Comparison of ENCODE assay signal across 18 cellular contexts in the genomic region with DNA sequence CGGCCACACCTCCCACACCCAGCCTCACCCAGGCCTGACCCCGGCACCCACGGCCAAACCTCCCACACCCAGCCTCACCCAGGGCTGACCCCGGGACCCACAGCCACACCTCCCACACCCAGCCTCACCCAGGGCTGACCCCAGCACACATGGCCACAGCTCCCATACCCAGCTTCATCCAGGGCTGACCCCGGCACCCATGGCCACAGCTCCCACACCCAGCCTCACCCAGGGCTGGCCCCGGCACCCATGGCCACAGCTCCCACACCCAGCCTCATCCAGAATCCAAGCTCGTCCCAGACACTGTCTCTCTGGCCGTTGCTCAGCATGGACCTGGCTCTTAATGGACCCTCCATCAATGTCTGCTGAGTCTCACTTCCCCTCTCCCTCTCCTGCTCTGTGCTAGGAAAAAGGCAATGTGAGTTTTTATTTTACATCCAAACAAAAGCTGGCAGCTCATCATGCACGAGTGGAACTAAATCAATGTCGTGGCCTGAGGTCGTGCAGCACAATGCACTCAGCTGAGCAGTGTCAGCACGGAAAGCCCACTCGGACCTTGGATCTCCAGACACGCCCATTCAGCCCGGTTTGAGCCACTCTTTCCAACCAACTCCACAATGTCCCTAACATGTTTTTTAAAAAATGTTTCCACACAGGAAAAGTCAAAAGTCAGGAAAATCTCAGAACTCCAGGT. TPM values are rescaled to one million over a fixed set of nuclear protein-coding genes. Genes with fewer than 3 reads are reported as not detected.
DNase-seq lines count a peak whose midpoint lies in the region; ATAC-seq, FAIRE-seq and TF ChIP-seq lines count a peak whose summit lies in the region.
"Had no signal": no experiment of that assay in that cellular context is flagged by ENCODE, and none has a peak within 500 bp of the region (broad histone marks: within the 10 kb centered on the region; RNA-seq: fewer than 3 reads in every experiment).

No MANE protein-coding gene starts in this region.

- H3K36me3 ChIP-seq in trophoblast cell (ENCODE audit: control insufficient read depth in 1 of 2, insufficient read depth in 2 of 2, low read length in 2 of 2) = peaks cover 0 to 2% of the 10 kb centered on the region in 2 experiments
- H3K36me3 ChIP-seq: neutrophil had no signal

- H3K36me3 Mint-ChIP-seq in H9 (ENCODE audit: insufficient read depth in 1 of 3, low read depth in 3 of 3) (peaks cover under 1 to 2% (median 2%) of the 10 kb centered on the region in 3 experiments; a peak in 2 of 7 replicates), WTC11 (no peaks in the 10 kb centered on the region)
- H3K36me3 Mint-ChIP-seq: IgD-negative memory B cell had no signal

- H2BK15ac ChIP-seq in H9 (ENCODE audit: low read depth, low read length) = no peak overlapping the region

- H4K91ac ChIP-seq in H9 (ENCODE audit: insufficient read length, low read depth, low read length) (no peak overlapping the region), trophoblast cell (ENCODE audit: low read depth, low read length) (peak overlapping the region; percentile 36)

- H3K4me1 ChIP-seq in H9 (ENCODE audit: insufficient read depth, low read length) = peaks cover 17% of the 10 kb centered on the region
- peaks cover 29 to 41% of the 10 kb centered on the region in 2 experiments for H3K4me1 ChIP-seq in trophoblast cell (ENCODE audit: control insufficient read depth in 1 of 2, insufficient read depth in 2 of 2, low read length in 2 of 2)

- H2AFZ ChIP-seq in H9 (ENCODE audit: low read length) (no peak overlapping the region), trophoblast cell (ENCODE audit: insufficient read depth, low read length, poor library complexity) (no peak overlapping the region)

- H3K4me3 ChIP-seq in trophoblast cell (ENCODE audit: low read depth, low read length) = no peak overlapping the region
- H3K4me3 ChIP-seq: lung had no signal

- H3K4ac ChIP-seq in H9 (ENCODE audit: low read depth, low read length) = peak overlapping the region; percentile 60; the same call in 1 of the 2 replicates
- H3K4ac ChIP-seq in trophoblast cell (ENCODE audit: low read depth, low read length) = peak overlapping the region; percentile 23

- H3T11ph ChIP-seq in H9 (ENCODE audit: low read length) = no peak overlapping the region

- POLR2A ChIA-PET in WTC11 (lab: Charles Lee) = no interaction called here

- H3K56ac ChIP-seq in H9 (ENCODE audit: insufficient read length, low read depth, low read length) = no peak overlapping the region

- no peak overlapping the region for H4K5ac ChIP-seq in H9 (ENCODE audit: insufficient read length, low read depth, low read length)

- H3K9ac ChIP-seq in H9 (ENCODE audit: extremely low read depth, insufficient read length, low read length) = no peak overlapping the region
- H3K9ac ChIP-seq in trophoblast cell (ENCODE audit: low read length) = no peak overlapping the region

- H3K14ac ChIP-seq in H9 (ENCODE audit: insufficient read depth, low read length) (no peak overlapping the region; the same call in 1 of the 2 replicates), trophoblast cell (ENCODE audit: low read length) (peak overlapping the region; percentile 8)

- no peaks in the 10 kb centered on the region for H4K20me1 ChIP-seq in H9 (ENCODE audit: control insufficient read depth, insufficient read depth, insufficient read length)

- H4K12ac ChIP-seq in trophoblast cell (ENCODE audit: low read depth, low read length) = no peak overlapping the region

- H3K27me3 ChIP-seq in H9 (ENCODE audit: insufficient read depth, low read length) (no peaks in the 10 kb centered on the region), trophoblast cell (ENCODE audit: insufficient read depth, low read length) (no peaks in the 10 kb centered on the region)
- H3K27me3 ChIP-seq: neutrophil had no signal

- no peaks in the 10 kb centered on the region for H3K27me3 Mint-ChIP-seq in H9 (ENCODE audit: low read depth)
- no peaks in the 10 kb centered on the region for H3K27me3 Mint-ChIP-seq in WTC11 (ENCODE audit: low read depth)

- H2BK120ac ChIP-seq in H9 (ENCODE audit: low read depth, low read length, poor library complexity, severe bottlenecking) = no peak overlapping the region
- H2BK120ac ChIP-seq in trophoblast cell (ENCODE audit: insufficient read depth, low read length, poor library complexity) = no peak overlapping the region

- no peaks in the 10 kb centered on the region for H3K9me3 Mint-ChIP-seq in H9
- no peaks in the 10 kb centered on the region for H3K9me3 Mint-ChIP-seq in WTC11
- H3K9me3 Mint-ChIP-seq: IgD-negative memory B cell had no signal

- TF ChIP-seq POLR2A in GM12891 (IDR thresholded peaks at IDR 0.05; ENCODE audit: low read depth, low read length) = no peak

- H3K23me2 ChIP-seq in H9 (ENCODE audit: insufficient read length, low read depth, low read length, poor library complexity, severe bottlenecking) = no peaks in the 10 kb centered on the region

- no peak for DNase-seq in H9
- no peak for DNase-seq in WTC11 (ENCODE audit: low spot score)
- DNase-seq in iris pigment epithelial cell (ENCODE audit: low read depth) = peak; percentile 23
- no peak for DNase-seq in trophoblast cell
- no peak for DNase-seq in medulla oblongata (ENCODE audit: extremely low spot score)
- no peak for DNase-seq in GM12891 (ENCODE audit: insufficient read length, low spot score)
- no peak for DNase-seq in SKM-1 treated with dmso at 0.1 percent for 144 hours (lab: John Stamatoyannopoulos, UW; ENCODE audit: unreplicated experiment)
- DNase-seq: activated CD4-positive, alpha-beta T cell treated with anti-CD3 and anti-CD28 coated beads for 1 hour; Calu3; NCI-H2081; NCI-H510A treated with DMSO at 0.1 percent for 48 hours; Right ventricle myocardium superior had no signal

- H3K23ac ChIP-seq in H9 (ENCODE audit: insufficient read length, low read depth, low read length) (no peak overlapping the region), trophoblast cell (ENCODE audit: low read length) (no peak overlapping the region)

- CTCF ChIA-PET in WTC11 (lab: Charles Lee) = no interaction called here

- H2AK5ac ChIP-seq in H9 (ENCODE audit: insufficient read length, low read length) (peak overlapping the region; percentile 18), trophoblast cell (ENCODE audit: low read length) (peak overlapping the region; percentile 3)

- no peak overlapping the region for H3K27ac ChIP-seq in H9 (ENCODE audit: insufficient read length, low read depth, low read length)
- no peak overlapping the region for H3K27ac ChIP-seq in trophoblast cell (ENCODE audit: low read depth, low read length)
- H3K27ac ChIP-seq: epithelial cell of prostate, neutrophil had no signal

- H3K4me2 ChIP-seq in H9 (ENCODE audit: insufficient read depth, insufficient read length, low read length) (no peak overlapping the region), trophoblast cell (ENCODE audit: low read length) (no peak overlapping the region)

- whole genome bisulfite sequencing in H9 (ENCODE audit: extremely low coverage, insufficient read length, low lambda C conversion rate) = no CpG with 5 or more reads among the region's 15 CpGs
- no CpG with 5 or more reads among the region's 15 CpGs for WGBS in trophoblast cell (ENCODE audit: extremely low coverage, insufficient coverage, insufficient read length)

- H3K18ac ChIP-seq in H9 (ENCODE audit: insufficient read length, low read depth, low read length) (no peak overlapping the region), trophoblast cell (ENCODE audit: low read length) (peak overlapping the region; percentile 27)

- H3K4me3 Mint-ChIP-seq in H9 (no peak overlapping the region), WTC11 (no peak overlapping the region)
- H3K4me3 Mint-ChIP-seq: IgD-negative memory B cell had no signal

- H4K8ac ChIP-seq in H9 (replicated peaks; ENCODE audit: insufficient read length, low read depth, low read length) (no peak overlapping the region), trophoblast cell (ENCODE audit: low read depth, low read length) (peak overlapping the region; percentile 10)

- no peak overlapping the region for H2BK12ac ChIP-seq in H9 (ENCODE audit: insufficient read length, low read depth, low read length)
- peak overlapping the region; percentile 63 for H2BK12ac ChIP-seq in trophoblast cell (ENCODE audit: low read length)

- no peak for FAIRE-seq in GM12891 (lab: Jason Lieb, UNC)
- FAIRE-seq: colon had no signal

- ATAC-seq in WTC11 = no peak
- ATAC-seq in HG03280 (IDR thresholded peaks at IDR 0.05; ENCODE audit: unreplicated experiment) = no peak

- no peak for TF ChIP-seq CTCF in H9 (conservative IDR thresholded peaks at IDR 0.05)
- no peak for TF ChIP-seq CTCF in WTC11 (IDR thresholded peaks at IDR 0.05)

- H3K79me2 ChIP-seq in H9 (ENCODE audit: insufficient read depth, low read length) (peaks cover 5% of the 10 kb centered on the region; the same call in 1 of the 2 replicates), trophoblast cell (ENCODE audit: control insufficient read depth, insufficient read depth, low read length, poor library complexity) (peaks cover 6% of the 10 kb centered on the region)

- H3K27ac Mint-ChIP-seq in H9 = peak overlapping the region; percentile 62 to 99 (median 81); a peak in 5 of 7 replicates
- peak overlapping the region; percentile 94 for H3K27ac Mint-ChIP-seq in WTC11
- H3K27ac Mint-ChIP-seq: IgD-negative memory B cell had no signal

- no peak overlapping the region for H2BK20ac ChIP-seq in H9 (ENCODE audit: low read depth, low read length, poor library complexity, severe bottlenecking)

- H3K79me1 ChIP-seq in H9 (ENCODE audit: insufficient read depth, low read depth, low read length, poor library complexity, severe bottlenecking) (peaks cover 12% of the 10 kb centered on the region), trophoblast cell (ENCODE audit: low read length) (peaks cover 18% of the 10 kb centered on the region)

- H3K4me1 Mint-ChIP-seq in H9 (peaks cover 75 to 80% of the 10 kb centered on the region in 2 experiments), WTC11 (peaks cover 71% of the 10 kb centered on the region)

- H2BK5ac ChIP-seq in H9 (ENCODE audit: insufficient read length, low read length) (no peak overlapping the region), trophoblast cell (ENCODE audit: low read depth, low read length, poor library complexity) (no peak overlapping the region)

- H3K9me3 ChIP-seq in H9 (ENCODE audit: control insufficient read depth, low read depth, low read length) (no peaks in the 10 kb centered on the region), trophoblast cell (ENCODE audit: insufficient read depth, low read depth, low read length) (no peaks in the 10 kb centered on the region)
- H3K9me3 ChIP-seq: neutrophil had no signal

TF ChIP-seq in WTC11, 78 proteins besides CTCF, POLR2A, EP300 and RAD21 (continues in another document):
- TF ChIP-seq MYBL2 (CRISPR knock-in tag; IDR thresholded peaks at IDR 0.05) (no peak), NR3C1 (CRISPR knock-in tag; conservative IDR thresholded peaks at IDR 0.05; ENCODE audit: low read depth) (no peak), PRRX2 (CRISPR knock-in tag; IDR thresholded peaks at IDR 0.05) (no peak)

TF ChIP-seq in GM12891, 5 proteins besides CTCF, POLR2A, EP300 and RAD21 (continues in another document):
- TF ChIP-seq POU2F2 (IDR thresholded peaks at IDR 0.05; ENCODE audit: low read depth, low read length) (no peak), POLR2AphosphoS5 (IDR thresholded peaks at IDR 0.05; ENCODE audit: low read depth, low read length) (no peak), SPI1 (IDR thresholded peaks at IDR 0.05; ENCODE audit: low read depth, low read length) (no peak), TAF1 (IDR thresholded peaks at IDR 0.05; ENCODE audit: low read depth, low read length) (no peak)

RNA-seq across cellular contexts. Expression of a gene that starts 36.0 kb away (rescaled TPM):
- total RNA-seq in H9 (2021) (29.2 and 34.3 TPM in 2 replicates), WTC11 (2021) (34.4 to 36.3 TPM (median 36.0 TPM) in 3 replicates)
- 11.3 TPM in 2 replicates for polyA plus RNA-seq in trophoblast cell (2013)
- 0.15 TPM for polyA plus RNA-seq in GM12891 (2012; ENCODE audit: low read depth, missing spikeins)
